ENCODE assay signal across 8 cellular contexts in genomic region chr11:57248780-57249383, GRCh38. TPM values are rescaled to one million over a fixed set of nuclear protein-coding genes. Genes with fewer than 3 reads are reported as not detected.
DNase-seq lines count a peak whose midpoint lies in the region; ATAC-seq, FAIRE-seq and TF ChIP-seq lines count a peak whose summit lies in the region.

No MANE protein-coding gene starts in this region.

- no peak overlapping the region for H2AFZ ChIP-seq in OCI-LY7 (ENCODE audit: low read length)

- H3K9me3 ChIP-seq in OCI-LY7 (ENCODE audit: low read length): no peaks in the 10 kb centered on the region
- no peaks in the 10 kb centered on the region for H3K9me3 ChIP-seq in kidney (ENCODE audit: control insufficient read depth in 1 of 2, low read length in 2 of 2)

- H3K9me3 Mint-ChIP-seq in MCF 10A (ENCODE audit: unreplicated experiment): no peaks in the 10 kb centered on the region
- no peaks in the 10 kb centered on the region for H3K9me3 Mint-ChIP-seq in stimulated activated effector memory CD8-positive, alpha-beta T cell treated with anti-CD3 and anti-CD28 coated beads, Interleukin-12 subunit alpha, Interleukin-12 subunit beta, amount 100 ng/mL, for 72 hours

- no peaks in the 10 kb centered on the region for H3K79me2 ChIP-seq in OCI-LY7 (ENCODE audit: insufficient read depth, low read depth, low read length)

- intact Hi-C loops in OCI-LY7 (cut with micrococcal nuclease; ENCODE audit: unreplicated experiment): loop anchor here (1.0 to 10.0 kb wide), 4 partner anchors 133 to 1304 kb away; no protein-coding TSS in a partner anchor
- intact Hi-C loops in MCF 10A (cut with micrococcal nuclease): loop anchor here (1.0 to 2.0 kb wide), 7 partner anchors 29 to 625 kb away; no protein-coding TSS in a partner anchor
- intact Hi-C loops in kidney (cut with DNase I): no loop called here

- H3K4me3 ChIP-seq in OCI-LY7 (ENCODE audit: low read depth, low read length, poor library complexity, severe bottlenecking) (no peak overlapping the region), kidney (ENCODE audit: low read length in 2 of 2) (no peak overlapping the region)

- peaks cover 8% of the 10 kb centered on the region for H3K4me1 ChIP-seq in OCI-LY7 (ENCODE audit: insufficient read depth, low read length, poor library complexity, severe bottlenecking)
- peaks cover 0 to 2% of the 10 kb centered on the region in 2 donors for H3K4me1 ChIP-seq in kidney (ENCODE audit: control insufficient read depth in 1 of 2, insufficient read depth in 1 of 2, low read depth in 1 of 2, low read length in 2 of 2)

- ATAC-seq in GM19351 (IDR thresholded peaks at IDR 0.05; ENCODE audit: unreplicated experiment) (peak; percentile 76), HG03565 (IDR thresholded peaks at IDR 0.05; ENCODE audit: unreplicated experiment) (peak; percentile 60), HG03045 (IDR thresholded peaks at IDR 0.05; ENCODE audit: unreplicated experiment) (no peak)
- peak; percentile 52 for ATAC-seq in stimulated activated effector memory CD8-positive, alpha-beta T cell treated with anti-CD3 and anti-CD28 coated beads, Interleukin-12 subunit alpha, Interleukin-12 subunit beta, amount 100 ng/mL, for 72 hours

- H3K4me2 ChIP-seq in OCI-LY7 (ENCODE audit: low read length): no peak overlapping the region

- CTCF ChIA-PET in OCI-LY7 (lab: Charles Lee; ENCODE audit: unreplicated experiment) (interaction anchor here (1.0 to 1.4 kb wide), 3 partner anchors 9 to 406 kb away, joined by 3 to 5 read pairs (median 4); no protein-coding TSS in a partner anchor), MCF 10A (lab: Yijun Ruan, JAX) (interaction anchor here (0.5 to 15.8 kb wide), 81 partner anchors 9 to 1896 kb away, joined by 3 to 436 read pairs (median 5); partner anchors contain the start of genes APLNR and OR5M1)

- H3K27ac ChIP-seq in OCI-LY7 (ENCODE audit: low read depth, low read length, poor library complexity, severe bottlenecking) (no peak overlapping the region), kidney (ENCODE audit: low read depth in 2 of 2, low read length in 2 of 2) (no peak overlapping the region)

- no peak overlapping the region for H3K27ac Mint-ChIP-seq in MCF 10A (ENCODE audit: low read depth, unreplicated experiment)
- no peak overlapping the region for H3K27ac Mint-ChIP-seq in stimulated activated effector memory CD8-positive, alpha-beta T cell treated with anti-CD3 and anti-CD28 coated beads, Interleukin-12 subunit alpha, Interleukin-12 subunit beta, amount 100 ng/mL, for 72 hours

- H3K4me3 Mint-ChIP-seq in MCF 10A (ENCODE audit: unreplicated experiment): no peak overlapping the region
- H3K4me3 Mint-ChIP-seq in stimulated activated effector memory CD8-positive, alpha-beta T cell treated with anti-CD3 and anti-CD28 coated beads, Interleukin-12 subunit alpha, Interleukin-12 subunit beta, amount 100 ng/mL, for 72 hours: no peak overlapping the region

- H3K36me3 Mint-ChIP-seq in MCF 10A (ENCODE audit: insufficient read depth, unreplicated experiment): no peaks in the 10 kb centered on the region
- no peaks in the 10 kb centered on the region for H3K36me3 Mint-ChIP-seq in stimulated activated effector memory CD8-positive, alpha-beta T cell treated with anti-CD3 and anti-CD28 coated beads, Interleukin-12 subunit alpha, Interleukin-12 subunit beta, amount 100 ng/mL, for 72 hours

- BruUV-seq in OCI-LY7 (replicated peaks; lab: Mats Ljungman, UMichigan) (no TSS peak), MCF 10A (replicated peaks; lab: Mats Ljungman, UMichigan) (no TSS peak)

- no peaks in the 10 kb centered on the region for H3K27me3 Mint-ChIP-seq in MCF 10A (ENCODE audit: insufficient read depth, unreplicated experiment)

- DNase-seq in DMS114 treated with DMSO at 0.1 percent for 48 hours (lab: John Stamatoyannopoulos, UW; ENCODE audit: unreplicated experiment): peak; percentile 13
- DNase-seq in OCI-LY7 (ENCODE audit: low spot score): peak; percentile 49
- peak; percentile 68 for DNase-seq in MCF 10A (ENCODE audit: unreplicated experiment)
- DNase-seq in kidney: peak; percentile 85
- DNase-seq in stimulated activated effector memory CD8-positive, alpha-beta T cell treated with anti-CD3 and anti-CD28 coated beads, Interleukin-12 subunit alpha, Interleukin-12 subunit beta, amount 100 ng/mL, for 72 hours (ENCODE audit: low spot score in 2 of 2): peak in 1 of 2 donors; percentile 55

- peaks cover 10% of the 10 kb centered on the region for H3K4me1 Mint-ChIP-seq in MCF 10A (ENCODE audit: insufficient read depth, unreplicated experiment)
- peaks cover 5% of the 10 kb centered on the region for H3K4me1 Mint-ChIP-seq in stimulated activated effector memory CD8-positive, alpha-beta T cell treated with anti-CD3 and anti-CD28 coated beads, Interleukin-12 subunit alpha, Interleukin-12 subunit beta, amount 100 ng/mL, for 72 hours

- H3K9me2 ChIP-seq in OCI-LY7 (ENCODE audit: insufficient read depth, low read length): no peaks in the 10 kb centered on the region

- no peak overlapping the region for H3K9ac ChIP-seq in kidney (ENCODE audit: low read length in 2 of 2)

- POLR2A ChIA-PET in OCI-LY7 (lab: Charles Lee): interaction anchor here (0.7 to 1.1 kb wide), 2 partner anchors 166 to 452 kb away, joined by 4 to 6 read pairs; no protein-coding TSS in a partner anchor
- POLR2A ChIA-PET in MCF 10A (lab: Yijun Ruan, JAX): interaction anchor here (1.0 to 2.8 kb wide), 7 partner anchors 25 to 407 kb away, joined by 3 to 37 read pairs (median 4); no protein-coding TSS in a partner anchor

- H3K36me3 ChIP-seq in OCI-LY7 (ENCODE audit: insufficient read depth, low read length): no peaks in the 10 kb centered on the region
- no peaks in the 10 kb centered on the region for H3K36me3 ChIP-seq in kidney (ENCODE audit: control insufficient read depth in 1 of 2, insufficient read depth in 2 of 2, low read length in 2 of 2)

- H4K20me1 ChIP-seq in OCI-LY7 (ENCODE audit: insufficient read depth, low read length): no peaks in the 10 kb centered on the region

- TF ChIP-seq CTCF in OCI-LY7 (conservative IDR thresholded peaks at IDR 0.05; ENCODE audit: low read length) (no peak; the same call in 1 of the 2 replicates), MCF 10A (IDR thresholded peaks at IDR 0.05; ENCODE audit: unreplicated experiment) (peak; percentile 68), kidney (IDR thresholded peaks at IDR 0.05; ENCODE audit: borderline replicate concordance, extremely low read depth, insufficient read depth) (peak; percentile 53)

- FAIRE-seq in kidney (lab: Jason Lieb, UNC): no peak

RNA-seq across cellular contexts. Expression of gene APLNR, which starts 11.8 kb away (rescaled TPM):
- not detected in 2 replicates for total RNA-seq in OCI-LY7 (2014; rRNA removed; shearing (Covaris generic))
- total RNA-seq in OCI-LY7 (2022) (not detected in 2 replicates), MCF 10A (2022) (not detected in 2 replicates), kidney (5.3 TPM)
- polyA plus RNA-seq in kidney (ENCODE audit: insufficient read depth, low read depth, low replicate concordance): 16.6 TPM
